In the genomic region with DNA sequence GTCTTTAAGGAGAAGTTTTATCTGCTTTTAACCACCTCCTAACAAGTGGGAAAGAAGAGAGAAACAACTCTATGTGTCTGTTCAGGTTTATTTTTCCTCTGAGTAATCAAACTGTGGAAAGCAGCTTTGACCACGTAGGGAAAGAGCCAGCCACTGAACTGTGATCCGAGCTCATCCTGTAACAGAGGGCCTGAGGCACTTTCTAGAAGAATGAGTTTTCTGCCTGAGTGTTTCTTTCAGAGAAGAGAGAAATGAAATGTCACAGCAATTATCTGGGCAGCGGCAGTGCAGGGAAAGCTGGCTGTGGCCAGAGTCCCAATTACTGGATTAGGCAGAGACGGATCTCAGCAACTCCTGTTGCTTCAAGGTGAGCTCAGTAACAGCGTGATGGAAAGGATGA, we compare ENCODE assay signal across 1 cellular context.
TF ChIP-seq lines count a peak whose summit lies in the region.

No MANE protein-coding gene starts in this region.

TF ChIP-seq in HepG2, 621 proteins besides CTCF, POLR2A, EP300 and RAD21 (continued from another document):
- TF ChIP-seq, protein P1, sequence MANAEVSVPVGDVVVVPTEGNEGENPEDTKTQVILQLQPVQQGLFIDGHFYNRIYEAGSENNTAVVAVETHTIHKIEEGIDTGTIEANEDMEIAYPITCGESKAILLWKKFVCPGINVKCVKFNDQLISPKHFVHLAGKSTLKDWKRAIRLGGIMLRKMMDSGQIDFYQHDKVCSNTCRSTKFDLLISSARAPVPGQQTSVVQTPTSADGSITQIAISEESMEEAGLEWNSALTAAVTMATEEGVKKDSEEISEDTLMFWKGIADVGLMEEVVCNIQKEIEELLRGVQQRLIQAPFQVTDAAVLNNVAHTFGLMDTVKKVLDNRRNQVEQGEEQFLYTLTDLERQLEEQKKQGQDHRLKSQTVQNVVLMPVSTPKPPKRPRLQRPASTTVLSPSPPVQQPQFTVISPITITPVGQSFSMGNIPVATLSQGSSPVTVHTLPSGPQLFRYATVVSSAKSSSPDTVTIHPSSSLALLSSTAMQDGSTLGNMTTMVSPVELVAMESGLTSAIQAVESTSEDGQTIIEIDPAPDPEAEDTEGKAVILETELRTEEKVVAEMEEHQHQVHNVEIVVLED (CRISPR knock-in tag; IDR thresholded peaks at IDR 0.05; ENCODE audit: borderline replicate concordance), result no peak
- no peak for TF ChIP-seq CCAR2 (optimal IDR thresholded peaks at IDR 0.05; ENCODE audit: low read depth, low read length)
- TF ChIP-seq ZNF253 (CRISPR knock-in tag; IDR thresholded peaks at IDR 0.05; ENCODE audit: borderline replicate concordance), result no peak
- no peak for TF ChIP-seq ZFYVE20 (CRISPR knock-in tag; IDR thresholded peaks at IDR 0.05; ENCODE audit: borderline replicate concordance, low read depth)
TF ChIP-seq in HepG2: peak in this region for 0.
